ENCODE assay signal across 33 cellular contexts in the genomic region with DNA sequence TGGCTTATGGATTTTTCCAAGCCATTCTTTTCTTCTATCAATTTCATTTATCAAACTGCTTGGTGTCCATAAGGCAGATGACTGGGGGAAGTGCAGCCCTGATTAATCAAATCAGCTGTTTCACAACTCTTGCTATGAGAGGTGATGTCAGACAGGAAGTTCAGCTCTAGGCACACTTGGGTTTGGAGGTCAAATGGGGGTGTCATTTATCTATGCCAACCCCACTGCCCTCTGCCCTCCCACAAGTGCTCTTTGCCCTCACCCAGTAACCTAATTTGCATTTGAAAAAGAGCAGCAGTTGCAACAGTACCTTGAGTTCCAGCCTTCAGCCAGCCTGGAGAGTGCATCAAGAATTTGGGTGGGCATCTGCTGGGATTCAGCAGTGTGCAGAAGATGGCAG.
"Had no signal": no experiment of that assay in that cellular context is flagged by ENCODE, and none has a peak within 500 bp of the region (broad histone marks: within the 10 kb centered on the region; RNA-seq: fewer than 3 reads in every experiment).

No MANE protein-coding gene starts in this region.

- H3K36me3 Mint-ChIP-seq: activated CD8-positive, alpha-beta memory T cell treated with anti-CD3 and anti-CD28 coated beads, Interleukin-2, amount 10 ng/mL, durations not matched to agents 7 days and 5 days; activated naive CD8-positive, alpha-beta T cell treated with anti-CD3 and anti-CD28 coated beads for 36 hours had no signal

- H3K4me1 ChIP-seq: ascending aorta, body of pancreas, breast epithelium had no signal

- FAIRE-seq: RCC 7860 had no signal

- H3K9me3 ChIP-seq: ascending aorta, body of pancreas, breast epithelium had no signal

- H3K4me2 ChIP-seq: KMS-11, PC-9 had no signal

- H3K4me3 ChIP-seq: ascending aorta, body of pancreas, breast epithelium, PC-9, SK-N-MC had no signal

- H3K36me3 ChIP-seq: ascending aorta, breast epithelium, WERI-Rb-1 had no signal

- H3K27me3 ChIP-seq: ascending aorta, body of pancreas, breast epithelium had no signal

- H3K9ac ChIP-seq: KMS-11 had no signal

- H3K27ac ChIP-seq: ascending aorta, body of pancreas, breast epithelium, KMS-11, PC-9, SK-N-MC, WERI-Rb-1 had no signal

- H3K4me1 Mint-ChIP-seq: activated CD4-positive, alpha-beta memory T cell treated with anti-CD3 and anti-CD28 coated beads, Interleukin-2, amount 10 ng/mL, durations not matched to agents 7 days and 5 days; activated CD8-positive, alpha-beta memory T cell treated with anti-CD3 and anti-CD28 coated beads, Interleukin-2, amount 10 ng/mL, durations not matched to agents 7 days and 5 days; activated naive CD8-positive, alpha-beta T cell treated with anti-CD3 and anti-CD28 coated beads for 36 hours; activated T-helper 17 cell treated with anti-CD3 and anti-CD28 coated beads, Interleukin-2, amount 50 U/mL, for 72 hours had no signal

- H3K9me3 Mint-ChIP-seq: activated CD4-positive, alpha-beta memory T cell treated with anti-CD3 and anti-CD28 coated beads, Interleukin-2, amount 10 ng/mL, durations not matched to agents 7 days and 5 days; activated naive CD8-positive, alpha-beta T cell treated with anti-CD3 and anti-CD28 coated beads for 36 hours; activated T-helper 17 cell treated with anti-CD3 and anti-CD28 coated beads, Interleukin-2, amount 50 U/mL, for 72 hours had no signal

- H3K4me3 Mint-ChIP-seq: activated CD4-positive, alpha-beta memory T cell treated with anti-CD3 and anti-CD28 coated beads, Interleukin-2, amount 10 ng/mL, durations not matched to agents 7 days and 5 days; activated CD8-positive, alpha-beta memory T cell treated with anti-CD3 and anti-CD28 coated beads, Interleukin-2, amount 10 ng/mL, durations not matched to agents 7 days and 5 days; activated naive CD8-positive, alpha-beta T cell treated with anti-CD3 and anti-CD28 coated beads for 36 hours; activated T-helper 17 cell treated with anti-CD3 and anti-CD28 coated beads, Interleukin-2, amount 50 U/mL, for 72 hours had no signal

- ATAC-seq: activated CD8-positive, alpha-beta memory T cell treated with anti-CD3 and anti-CD28 coated beads, Interleukin-2, amount 10 ng/mL, durations not matched to agents 7 days and 5 days; activated T-helper 17 cell treated with anti-CD3 and anti-CD28 coated beads, Interleukin-2, amount 50 U/mL, for 72 hours; body of pancreas had no signal

- H2AFZ ChIP-seq: PC-9 had no signal

- H3K27me3 Mint-ChIP-seq: activated CD4-positive, alpha-beta memory T cell treated with anti-CD3 and anti-CD28 coated beads, Interleukin-2, amount 10 ng/mL, durations not matched to agents 7 days and 5 days; activated CD8-positive, alpha-beta memory T cell treated with anti-CD3 and anti-CD28 coated beads, Interleukin-2, amount 10 ng/mL, durations not matched to agents 7 days and 5 days; activated T-helper 17 cell treated with anti-CD3 and anti-CD28 coated beads, Interleukin-2, amount 50 U/mL, for 72 hours had no signal

- DNase-seq: activated CD4-positive, alpha-beta memory T cell treated with anti-CD3 and anti-CD28 coated beads, Interleukin-2, amount 10 ng/mL, durations not matched to agents 7 days and 5 days; activated CD4-positive, alpha-beta T cell treated with anti-CD3 and anti-CD28 coated beads for 1 hour; activated CD4-positive, alpha-beta T cell treated with anti-CD3 and anti-CD28 coated beads for 48 hours; activated CD4-positive, CD25-positive, alpha-beta regulatory T cell; activated CD8-positive, alpha-beta memory T cell treated with anti-CD3 and anti-CD28 coated beads for 24 hours; activated CD8-positive, alpha-beta memory T cell treated with anti-CD3 and anti-CD28 coated beads, Interleukin-2, amount 10 ng/mL, durations not matched to agents 7 days and 5 days; activated CD8-positive, alpha-beta memory T cell treated with anti-CD3 and anti-CD28 coated beads, Interleukin-2, amount 50 U/mL, for 48 hours; activated effector memory CD4-positive, alpha-beta T cell treated with anti-CD3 and anti-CD28 coated beads, Interleukin-2, amount 50 U/mL, for 16 hours; activated naive CD4-positive, alpha-beta T cell; activated naive CD4-positive, alpha-beta T cell treated with anti-CD3 and anti-CD28 coated beads, Interleukin-2, amount 50 U/mL, for 16 hours; activated naive CD8-positive, alpha-beta T cell treated with anti-CD3 and anti-CD28 coated beads for 36 hours; activated T-cell treated with anti-CD3 and anti-CD28 coated beads, Interleukin-2, amount 50 U/mL, for 48 hours; amygdala; body of pancreas; NCI-H1092 treated with DMSO at 0.1 percent for 48 hours; NCI-H1417; NCI-H146; NCI-H187; NCI-H2029 treated with DMSO at 0.1 percent for 48 hours; NCI-H2107; NCI-H2171; NCI-H510A; NCI-H748 treated with DMSO at 0.1 percent for 48 hours; PC-9; Right ventricle myocardium superior; T1000; WERI-Rb-1 had no signal

- H3K27ac Mint-ChIP-seq: activated CD4-positive, alpha-beta memory T cell treated with anti-CD3 and anti-CD28 coated beads, Interleukin-2, amount 10 ng/mL, durations not matched to agents 7 days and 5 days; activated CD8-positive, alpha-beta memory T cell treated with anti-CD3 and anti-CD28 coated beads, Interleukin-2, amount 10 ng/mL, durations not matched to agents 7 days and 5 days; activated naive CD8-positive, alpha-beta T cell treated with anti-CD3 and anti-CD28 coated beads for 36 hours; activated T-helper 17 cell treated with anti-CD3 and anti-CD28 coated beads, Interleukin-2, amount 50 U/mL, for 72 hours had no signal
